In genomic region chr12:12810507-12811143, GRCh38 we compare ENCODE assay signal across 19 cellular contexts. TPM values are rescaled to one million over a fixed set of nuclear protein-coding genes. Genes with fewer than 3 reads are reported as not detected.
DNase-seq lines count a peak whose midpoint lies in the region; ATAC-seq and TF ChIP-seq lines count a peak whose summit lies in the region.
"Had no signal": no experiment of that assay in that cellular context is flagged by ENCODE, and none has a peak within 500 bp of the region (broad histone marks: within the 10 kb centered on the region; RNA-seq: fewer than 3 reads in every experiment).

No MANE protein-coding gene starts in this region.

- peak in 2 of 3 experiments; percentile 10 to 31 for DNase-seq in NCI-H1417 (lab: John Stamatoyannopoulos, UW)
- DNase-seq in NCI-H1417 treated with DMSO at 0.1 percent for 48 hours (lab: John Stamatoyannopoulos, UW): no peak
- DNase-seq in NCI-H146 treated with DMSO at 0.1 percent for 48 hours (lab: John Stamatoyannopoulos, UW; ENCODE audit: unreplicated experiment): peak; percentile 26
- DNase-seq in kidney tubule cell (ENCODE audit: low spot score): peak; percentile 41
- DNase-seq in Calu3: no peak
- DNase-seq in head of caudate nucleus: no peak
- DNase-seq: activated T-cell treated with anti-CD3 and anti-CD28 coated beads, Interleukin-2, amount 50 U/mL, for 4 hours; foreskin keratinocyte; HCEC 1CT; left lung; NCI-H1694; NCI-H526; posterior cingulate gyrus; SK-N-SH; tibial artery had no signal

- intact Hi-C loops in Calu3 (cut with micrococcal nuclease; ENCODE audit: unreplicated experiment) (loop anchor here (5.0 kb wide), 1 partner anchor 172 kb away; no protein-coding TSS in a partner anchor), head of caudate nucleus (cut with DNase I) (loop anchor here (10.0 kb wide), 1 partner anchor 174 kb away; no protein-coding TSS in a partner anchor)

- H3K36me3 Mint-ChIP-seq in Calu3 (ENCODE audit: insufficient read depth, unreplicated experiment): peaks cover 38% of the 10 kb centered on the region

- H3K4me3 ChIP-seq in BLaER1: no peak overlapping the region
- H3K4me3 ChIP-seq: left lung, tibial artery had no signal

- H3K36me3 ChIP-seq in BLaER1: peaks cover 13% of the 10 kb centered on the region
- H3K36me3 ChIP-seq: tibial artery had no signal

- H3K4me1 Mint-ChIP-seq in Calu3 (ENCODE audit: low read depth, unreplicated experiment): peaks cover 63% of the 10 kb centered on the region

- H3K9ac ChIP-seq in BLaER1: no peak overlapping the region
- H3K9ac ChIP-seq: SK-N-SH had no signal

- no peak overlapping the region for H3K4me3 Mint-ChIP-seq in Calu3 (ENCODE audit: low read depth, unreplicated experiment)
- H3K4me3 Mint-ChIP-seq: activated T-cell treated with anti-CD3 and anti-CD28 coated beads, Interleukin-2, amount 50 U/mL, for 4 hours; dendritic cell treated with granulocyte-macrophage colony-stimulating factor and Interleukin-4, amounts not matched to agents 40 ng/mL and 50 ng/mL, for 4 days had no signal

- CTCF ChIA-PET in Calu3 (lab: Charles Lee): no interaction called here

- ATAC-seq in HG03175 (IDR thresholded peaks at IDR 0.05; ENCODE audit: unreplicated experiment): no peak
- ATAC-seq: activated T-cell treated with anti-CD3 and anti-CD28 coated beads, Interleukin-2, amount 50 U/mL, for 4 hours; foreskin keratinocyte; left lung had no signal

- H3K27ac Mint-ChIP-seq in Calu3 (ENCODE audit: unreplicated experiment): no peak overlapping the region
- H3K27ac Mint-ChIP-seq: dendritic cell treated with granulocyte-macrophage colony-stimulating factor and Interleukin-4, amounts not matched to agents 40 ng/mL and 50 ng/mL, for 4 days had no signal

- no peaks in the 10 kb centered on the region for H3K9me3 ChIP-seq in BLaER1
- H3K9me3 ChIP-seq: left lung, SK-N-SH, tibial artery had no signal

- peaks cover 84% of the 10 kb centered on the region for H3K4me1 ChIP-seq in BLaER1

- H4K20me1 ChIP-seq in BLaER1: no peaks in the 10 kb centered on the region; the same call in 1 of the 2 replicates

- no peaks in the 10 kb centered on the region for H3K27me3 Mint-ChIP-seq in Calu3 (ENCODE audit: unreplicated experiment)
- H3K27me3 Mint-ChIP-seq: dendritic cell treated with granulocyte-macrophage colony-stimulating factor and Interleukin-4, amounts not matched to agents 40 ng/mL and 50 ng/mL, for 4 days had no signal

- H3K4me2 ChIP-seq in BLaER1: peak overlapping the region; percentile 21; the same call in 1 of the 2 replicates
- H3K4me2 ChIP-seq: SK-N-SH had no signal

- no peaks in the 10 kb centered on the region for H3K9me3 Mint-ChIP-seq in Calu3 (ENCODE audit: low read depth, unreplicated experiment)
- H3K9me3 Mint-ChIP-seq: activated T-cell treated with anti-CD3 and anti-CD28 coated beads, Interleukin-2, amount 50 U/mL, for 4 hours; dendritic cell treated with granulocyte-macrophage colony-stimulating factor and Interleukin-4, amounts not matched to agents 40 ng/mL and 50 ng/mL, for 4 days had no signal

- no peak overlapping the region for H3K27ac ChIP-seq in BLaER1
- H3K27ac ChIP-seq: C4-2B, foreskin keratinocyte, tibial artery had no signal

- BruUV-seq in Calu3 (replicated peaks; lab: Mats Ljungman, UMichigan): no TSS peak

- no peak for TF ChIP-seq CTCF in Calu3 (IDR thresholded peaks at IDR 0.05; ENCODE audit: unreplicated experiment)

- H3K27me3 ChIP-seq in BLaER1: no peaks in the 10 kb centered on the region
- H3K27me3 ChIP-seq: foreskin keratinocyte, left lung, tibial artery had no signal

RNA-seq across cellular contexts. Expression of gene DDX47, which starts 2.5 kb away (rescaled TPM):
- total RNA-seq in Calu3 (2022): 60.2 and 60.5 TPM in 2 replicates

RNA-seq across cellular contexts. Expression of gene APOLD1, which starts 25.2 kb away (rescaled TPM):
- total RNA-seq in Calu3 (2022): 5.2 and 5.3 TPM in 2 replicates

Comparison
In these comparisons a context has a peak if more than half of its experiments do, and no peak if none do; other contexts are left out.
1. DNase-seq: peak in NCI-H1417 (2 of 3), NCI-H146 treated with DMSO at 0.1 percent for 48 hours (single experiment) and kidney tubule cell (single experiment); none in NCI-H1417 treated with DMSO at 0.1 percent for 48 hours (single experiment), Calu3 (single experiment) and head of caudate nucleus (0 of 42).